In the genomic region with DNA sequence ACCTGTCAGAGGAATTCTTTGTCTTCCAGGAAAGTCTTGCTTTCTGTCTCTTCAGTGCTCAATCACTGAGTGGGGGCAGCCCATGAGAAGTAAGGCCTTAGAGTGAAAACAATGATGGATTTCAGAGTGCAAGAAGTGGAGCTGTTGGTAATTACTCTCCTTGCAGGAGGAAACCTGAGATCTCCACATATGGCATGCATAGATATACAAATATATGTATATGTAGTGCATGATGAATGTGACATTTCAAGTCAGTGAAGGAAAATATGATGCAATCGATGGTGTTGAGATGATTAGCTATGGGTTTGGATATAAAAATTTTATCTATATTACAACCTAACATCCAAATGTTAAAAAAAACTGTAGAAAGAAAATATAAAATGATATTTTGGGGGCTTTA, we compare ENCODE assay signal across 15 cellular contexts. TPM values are rescaled to one million over a fixed set of nuclear protein-coding genes. Genes with fewer than 3 reads are reported as not detected.
DNase-seq lines count a peak whose midpoint lies in the region; ATAC-seq, FAIRE-seq and TF ChIP-seq lines count a peak whose summit lies in the region.
"Had no signal": no experiment of that assay in that cellular context is flagged by ENCODE, and none has a peak within 500 bp of the region (broad histone marks: within the 10 kb centered on the region; RNA-seq: fewer than 3 reads in every experiment).

No MANE protein-coding gene starts in this region.

- H3K36me3 Mint-ChIP-seq in CD8-positive, alpha-beta T cell = peaks cover 3% of the 10 kb centered on the region

- no peak overlapping the region for H3K56ac ChIP-seq in IMR-90 (ENCODE audit: extremely low read depth, insufficient read depth, low read length)

- dilution Hi-C loops in IMR-90 (cut with HindIII; ENCODE audit: low sequenced_read_pairs, unreplicated experiment) = no loop called here

- H3K4me3 ChIP-seq in IMR-90 (ENCODE audit: insufficient read depth, low read depth, low read length) (no peak overlapping the region), K562 (no peak overlapping the region)
- no peak overlapping the region for H3K4me3 ChIP-seq in CD8-positive, alpha-beta T cell (ENCODE audit: low read depth, low read length)
- H3K4me3 ChIP-seq: BLaER1, HAP-1 had no signal

- ATAC-seq in IMR-90 (ENCODE audit: low read depth) (no peak), K562 (peak; percentile 81)
- ATAC-seq in CD8-positive, alpha-beta T cell = no peak
- no peak for ATAC-seq in activated CD4-positive, CD25-positive, alpha-beta regulatory T cell treated with anti-CD3 and anti-CD28 coated beads, Interleukin-2, amount 50 U/mL, for 24 hours

- H2BK20ac ChIP-seq in IMR-90 (ENCODE audit: low read depth, low read length) = no peak overlapping the region

- CTCF ChIA-PET in IMR-90 (lab: Yijun Ruan, JAX) = no interaction called here
- CTCF ChIA-PET in K562 (lab: Yijun Ruan, JAX; ENCODE audit: low intra/inter-chr PET ratio) = no interaction called here
- CTCF ChIA-PET in CD8-positive, alpha-beta T cell (lab: Charles Lee) = interaction anchor here (0.7 kb wide), 1 partner anchor 11 kb away, joined by 3 read pairs; no protein-coding TSS in a partner anchor

- H3K4me2 ChIP-seq in IMR-90 (ENCODE audit: low read depth, low read length) = no peak overlapping the region
- H3K4me2 ChIP-seq in K562 (ENCODE audit: insufficient read depth, low read length) = no peak overlapping the region
- H3K4me2 ChIP-seq: BLaER1 had no signal

- H4K91ac ChIP-seq in IMR-90 (ENCODE audit: insufficient read depth, low read depth, low read length) = no peak overlapping the region

- H3K27me3 ChIP-seq in IMR-90 (ENCODE audit: control insufficient read depth, insufficient read depth, low read length) (no peaks in the 10 kb centered on the region), K562 (ENCODE audit: control insufficient read depth in 2 of 2, insufficient read depth in 2 of 2, low read length in 2 of 2) (no peaks in the 10 kb centered on the region)
- peaks cover under 1% of the 10 kb centered on the region for H3K27me3 ChIP-seq in CD8-positive, alpha-beta T cell (ENCODE audit: insufficient read depth, low read length)
- H3K27me3 ChIP-seq: BLaER1 had no signal

- H2BK15ac ChIP-seq in IMR-90 (ENCODE audit: low read depth, low read length) = no peak overlapping the region

- no peak overlapping the region for H3K4ac ChIP-seq in IMR-90 (ENCODE audit: low read depth, low read length)

- no peak overlapping the region for H2BK120ac ChIP-seq in IMR-90 (ENCODE audit: low read depth, low read length)

- no peak overlapping the region for H3K23ac ChIP-seq in IMR-90 (ENCODE audit: low read depth, low read length)

- H4K8ac ChIP-seq in IMR-90 (ENCODE audit: low read depth in 2 of 2, low read length in 2 of 2) = no peak overlapping the region

- H3K18ac ChIP-seq in IMR-90 (ENCODE audit: low read depth, low read length) = no peak overlapping the region

- no peaks in the 10 kb centered on the region for H3K4me1 Mint-ChIP-seq in CD8-positive, alpha-beta T cell (ENCODE audit: low read depth)

- H3K4me3 Mint-ChIP-seq in CD8-positive, alpha-beta T cell = no peak overlapping the region

- TF ChIP-seq RAD21 in IMR-90 (IDR thresholded peaks at IDR 0.05; ENCODE audit: low read length) (no peak), K562 (CRISPR knock-in tag; conservative IDR thresholded peaks at IDR 0.05 in 1 of 2, IDR thresholded peaks at IDR 0.05 in 1 of 2) (0 out of 4 replicates have a peak, but pooled peaks of 1 of the 2 experiments have one; percentile 2)

- H4K5ac ChIP-seq in IMR-90 (ENCODE audit: low read depth, low read length) = no peak overlapping the region

- no TSS peak for BruUV-seq in IMR-90 (replicated peaks; lab: Mats Ljungman, UMichigan)
- no TSS peak for BruUV-seq in K562 (replicated peaks; lab: Mats Ljungman, UMichigan)

- peak; percentile 27 for DNase-seq in DMS 273 treated with DMSO at 0.1 percent for 48 hours (lab: John Stamatoyannopoulos, UW)
- DNase-seq in IMR-90 = no peak
- DNase-seq in NCI-H526 (lab: John Stamatoyannopoulos, UW) = peak; percentile 40 to 67
- DNase-seq in K562 (ENCODE audit: extremely low read depth in 1 of 4, low spot score in 3 of 4) = peak in 1 of 4 experiments; percentile 18
- no peak for DNase-seq in AG08396 (ENCODE audit: low spot score)
- no peak for DNase-seq in CD8-positive, alpha-beta T cell
- DNase-seq: AML-193, DND-41, GDM1, GOT3, KBM-7 had no signal

- H3K36me3 ChIP-seq in IMR-90 (ENCODE audit: control insufficient read depth, insufficient read depth, low read length) = no peaks in the 10 kb centered on the region
- H3K36me3 ChIP-seq in K562 (ENCODE audit: control insufficient read depth, insufficient read depth, low read length) = no peaks in the 10 kb centered on the region
- H3K36me3 ChIP-seq in CD8-positive, alpha-beta T cell (ENCODE audit: insufficient read depth, low read length) = no peaks in the 10 kb centered on the region
- H3K36me3 ChIP-seq: HAP-1 had no signal

- in situ Hi-C loops in IMR-90 (cut with MboI; ENCODE audit: low sequenced_read_pairs) = no loop called here
- in situ Hi-C loops in K562 (cut with MboI) = no loop called here

- no peaks in the 10 kb centered on the region for H3K9me3 ChIP-seq in IMR-90 (ENCODE audit: control insufficient read depth, insufficient read depth, low read length)
- H3K9me3 ChIP-seq in K562 (replicated peaks; ENCODE audit: control insufficient read depth, insufficient read depth, low read depth, low read length) = no peaks in the 10 kb centered on the region
- no peaks in the 10 kb centered on the region for H3K9me3 ChIP-seq in CD8-positive, alpha-beta T cell (ENCODE audit: low read length)
- H3K9me3 ChIP-seq: HAP-1 had no signal

- H3K27ac ChIP-seq in IMR-90 (ENCODE audit: insufficient read depth, low read length) (no peak overlapping the region), K562 (ENCODE audit: extremely low read depth, low read depth, low read length) (no peak overlapping the region)
- no peak overlapping the region for H3K27ac ChIP-seq in CD8-positive, alpha-beta T cell (ENCODE audit: low read depth, low read length)
- H3K27ac ChIP-seq: BLaER1 had no signal

- no peaks in the 10 kb centered on the region for H3K9me3 Mint-ChIP-seq in CD8-positive, alpha-beta T cell

- TF ChIP-seq CTCF in IMR-90 (conservative IDR thresholded peaks at IDR 0.05; ENCODE audit: low read depth, low read length) (no peak), K562 (IDR thresholded peaks at IDR 0.05 in 2 of 3, conservative IDR thresholded peaks at IDR 0.05 in 1 of 3; ENCODE audit: insufficient read depth in 2 of 3, low read depth in 1 of 3, low read length in 3 of 3) (no peak)
- TF ChIP-seq CTCF in CD8-positive, alpha-beta T cell (IDR thresholded peaks at IDR 0.05) = no peak

- H2AFZ ChIP-seq in IMR-90 (replicated peaks; ENCODE audit: low read length, poor library complexity) (no peak overlapping the region), K562 (ENCODE audit: low read depth, low read length) (peak overlapping the region; percentile 8; the same call in 1 of the 2 replicates)

- no peaks in the 10 kb centered on the region for H3K79me2 ChIP-seq in K562 (ENCODE audit: control insufficient read depth, insufficient read depth, low read length)

- peaks cover 5% of the 10 kb centered on the region for H3K4me1 ChIP-seq in IMR-90 (ENCODE audit: control insufficient read depth, insufficient read depth, low read length)
- peaks cover 0 to 4% of the 10 kb centered on the region in 2 experiments; a peak in 1 of 5 replicates for H3K4me1 ChIP-seq in K562 (replicated peaks in 1 of 2; ENCODE audit: control insufficient read depth in 2 of 2, insufficient read depth in 2 of 2, low read length in 2 of 2)
- H3K4me1 ChIP-seq in CD8-positive, alpha-beta T cell (ENCODE audit: insufficient read depth, low read length) = no peaks in the 10 kb centered on the region
- H3K4me1 ChIP-seq: BLaER1, HAP-1 had no signal

- no peak overlapping the region for H2AK9ac ChIP-seq in IMR-90 (replicated peaks; ENCODE audit: low read depth, low read length, poor library complexity)

- peak; percentile 49 for FAIRE-seq in K562 (lab: Jason Lieb, UNC)
- FAIRE-seq: GM12892 had no signal

- intact Hi-C loops in IMR-90 (cut with micrococcal nuclease) (no loop called here), K562 (cut with micrococcal nuclease) (no loop called here)
- intact Hi-C loops in CD8-positive, alpha-beta T cell (cut with DNase I, micrococcal nuclease) = no loop called here

- POLR2A ChIA-PET in IMR-90 (lab: Charles Lee; ENCODE audit: unreplicated experiment) = no interaction called here
- POLR2A ChIA-PET in K562 (lab: Yijun Ruan, JAX) = interaction anchor here (1.2 kb wide), 1 partner anchor 45 kb away, joined by 3 read pairs; a partner anchor contains a TSS
- POLR2A ChIA-PET in CD8-positive, alpha-beta T cell (lab: Charles Lee) = no interaction called here

- no peak overlapping the region for H2AK5ac ChIP-seq in IMR-90 (ENCODE audit: low read depth, low read length)

- no peak overlapping the region for H3K14ac ChIP-seq in IMR-90 (replicated peaks; ENCODE audit: low read depth, low read length)

- no peaks in the 10 kb centered on the region for H3K27me3 Mint-ChIP-seq in CD8-positive, alpha-beta T cell (ENCODE audit: low read depth)

- H4K20me1 ChIP-seq in IMR-90 (ENCODE audit: insufficient read depth, low read length) = no peaks in the 10 kb centered on the region
- no peaks in the 10 kb centered on the region for H4K20me1 ChIP-seq in K562 (replicated peaks; ENCODE audit: control insufficient read depth, insufficient read depth, low read length)
- H4K20me1 ChIP-seq: BLaER1 had no signal

- TF ChIP-seq POLR2A in IMR-90 (IDR thresholded peaks at IDR 0.05; ENCODE audit: low read depth, low read length) (no peak), K562 (conservative IDR thresholded peaks at IDR 0.05) (no peak)

- H3K9me1 ChIP-seq in IMR-90 (ENCODE audit: insufficient read depth, low read length) = no peaks in the 10 kb centered on the region
- H3K9me1 ChIP-seq in K562 (ENCODE audit: control insufficient read depth, insufficient read depth, low read length) = no peaks in the 10 kb centered on the region

- no CpG with 5 or more reads among the region's 1 CpG for WGBS in IMR-90 (ENCODE audit: extremely low coverage in 2 of 2, insufficient read length in 1 of 2), 2 experiments
- WGBS in K562 (ENCODE audit: insufficient coverage, low coverage, missing lambda C conversion rate) = 0% methylated on average over 1 of the region's 1 CpG

- H3K27ac Mint-ChIP-seq in CD8-positive, alpha-beta T cell = no peak overlapping the region

- no peaks in the 10 kb centered on the region for H3K79me1 ChIP-seq in IMR-90 (ENCODE audit: low read depth in 1 of 2, low read length in 2 of 2)

- H2BK5ac ChIP-seq in IMR-90 (ENCODE audit: low read depth, low read length, poor library complexity, severe bottlenecking) = no peak overlapping the region

- 0 out of 2 replicates have a peak, but pooled peaks have one; percentile 13 for TF ChIP-seq EP300 in K562 (IDR thresholded peaks at IDR 0.05; ENCODE audit: low read length)

- H3K9ac ChIP-seq in IMR-90 (ENCODE audit: low read depth, low read length) (no peak overlapping the region), K562 (ENCODE audit: insufficient read depth in 1 of 2, low read depth in 2 of 2, low read length in 2 of 2) (no peak overlapping the region)
- H3K9ac ChIP-seq: BLaER1 had no signal

RNA-seq across cellular contexts. Expression of a gene that starts 29.1 kb away (rescaled TPM):
- 55.9 and 71.1 TPM in 2 replicates for total RNA-seq in IMR-90 (2012; rRNA removed)
- 45.3 and 45.5 TPM in 2 replicates for polyA plus RNA-seq in IMR-90 (2012; rRNA removed)
- polyA plus RNA-seq in IMR-90 (2012; cell fraction: cytosol; rRNA removed) = 34.1 and 68.2 TPM in 2 replicates
- 13.4 and 55.4 TPM in 2 replicates for polyA plus RNA-seq in IMR-90 (2012; cell fraction: nucleus; rRNA removed; ENCODE audit: low replicate concordance)
- 13.3 and 20.3 TPM in 2 replicates for total RNA-seq in K562 (2011; cell fraction: chromatin; rRNA removed; ENCODE audit: low replicate concordance)
- total RNA-seq in K562 (2011; cell fraction: nucleolus; rRNA removed) = 6.3 and 7.0 TPM in 2 replicates
- 14.1 and 20.8 TPM in 2 replicates for total RNA-seq in K562 (2011; cell fraction: nucleoplasm; rRNA removed)
- total RNA-seq in K562 (2014; rRNA removed) = 25.8 and 28.7 TPM in 2 replicates
- total RNA-seq in K562 (2014; rRNA removed; fragmentation: Illumina TruSeq; extraction: Trizol) = 22.0 and 24.3 TPM in 2 replicates
- total RNA-seq in K562 (2015; rRNA removed; fragmentation: Illumina TruSeq; extraction: Trizol) = 24.0 and 24.6 TPM in 2 replicates
- total RNA-seq in K562 (2021) = 22.1 and 22.3 TPM in 2 replicates
- polyA plus RNA-seq in K562 (2011; rRNA removed) = 12.4 and 16.0 TPM in 2 replicates
- polyA plus RNA-seq in K562 (2011; cell fraction: cytosol; rRNA removed) = 8.6 and 9.9 TPM in 2 replicates
- polyA plus RNA-seq in K562 (2011; cell fraction: nucleus; rRNA removed) = 8.3 and 8.9 TPM in 2 replicates
- polyA plus RNA-seq in K562 (2012) = 15.4 and 16.9 TPM in 2 replicates
- 20.6 and 26.6 TPM in 2 replicates for polyA plus RNA-seq in K562 (2014; fragmentation: Illumina TruSeq; extraction: Trizol)
- polyA plus RNA-seq in K562 (2014; fragmentation: Nextera tagmentation; extraction: Ambion mirVana) = 1 to 10 TPM; 9.4 to 9.6 TPM
- 22.8 and 27.3 TPM in 2 replicates for polyA plus RNA-seq in K562 (2014; rRNA removed)
- 16.3 TPM in 2 replicates for polyA minus RNA-seq in K562 (2011; rRNA and poly(A)+ RNA removed)
- polyA minus RNA-seq in K562 (2011; cell fraction: cytosol; rRNA and poly(A)+ RNA removed) = 5.7 and 10.7 TPM in 2 replicates
- 3.8 and 5.8 TPM in 2 replicates for polyA minus RNA-seq in K562 (2011; cell fraction: nucleus; rRNA and poly(A)+ RNA removed)
- 10 to 100 TPM; 10.2 to 10.8 TPM for total RNA-seq in CD8-positive, alpha-beta T cell

RNA-seq across cellular contexts. Expression of a gene that starts 45.1 kb away (rescaled TPM):
- total RNA-seq in IMR-90 (2012; rRNA removed) (43.9 and 53.3 TPM in 2 replicates), K562 (2014; rRNA removed) (39.8 and 42.0 TPM in 2 replicates), K562 (2014; rRNA removed; fragmentation: Illumina TruSeq; extraction: Trizol) (50.1 and 58.1 TPM in 2 replicates), K562 (2015; rRNA removed; fragmentation: Illumina TruSeq; extraction: Trizol) (47.1 and 49.2 TPM in 2 replicates), K562 (2021) (43.1 and 44.6 TPM in 2 replicates)
- polyA plus RNA-seq in IMR-90 (2012; rRNA removed) (14.5 and 16.2 TPM in 2 replicates), K562 (2011; rRNA removed) (42.2 and 57.9 TPM in 2 replicates), K562 (2014; fragmentation: Illumina TruSeq; extraction: Trizol) (43.9 and 47.9 TPM in 2 replicates), K562 (2014; fragmentation: Nextera tagmentation; extraction: Ambion mirVana) (10 to 100 TPM; 27.8 to 60.0 TPM), K562 (2014; rRNA removed) (32.9 and 38.9 TPM in 2 replicates)
- polyA plus RNA-seq in IMR-90 (2012; cell fraction: cytosol; rRNA removed) = 3.5 and 6.1 TPM in 2 replicates
- polyA plus RNA-seq in IMR-90 (2012; cell fraction: nucleus; rRNA removed; ENCODE audit: low replicate concordance) = 5.7 and 23.7 TPM in 2 replicates
- 43.4 and 116 TPM in 2 replicates for total RNA-seq in K562 (2011; cell fraction: chromatin; rRNA removed; ENCODE audit: low replicate concordance)
- 20.5 and 26.8 TPM in 2 replicates for total RNA-seq in K562 (2011; cell fraction: nucleolus; rRNA removed)
- total RNA-seq in K562 (2011; cell fraction: nucleoplasm; rRNA removed) = 44.4 and 51.5 TPM in 2 replicates
- polyA plus RNA-seq in K562 (2011; cell fraction: cytosol; rRNA removed) = 17.5 and 26.6 TPM in 2 replicates
- polyA plus RNA-seq in K562 (2011; cell fraction: nucleus; rRNA removed) = 32.0 and 41.7 TPM in 2 replicates
- polyA plus RNA-seq in K562 (2012) = 27.1 and 27.9 TPM in 2 replicates
- 93.3 and 99.5 TPM in 2 replicates for polyA minus RNA-seq in K562 (2011; rRNA and poly(A)+ RNA removed)
- 17.8 and 27.5 TPM in 2 replicates for polyA minus RNA-seq in K562 (2011; cell fraction: cytosol; rRNA and poly(A)+ RNA removed)
- 40.7 and 59.4 TPM in 2 replicates for polyA minus RNA-seq in K562 (2011; cell fraction: nucleus; rRNA and poly(A)+ RNA removed)
- total RNA-seq in CD8-positive, alpha-beta T cell = 1 to 10 TPM; 9.5 to 9.8 TPM

Comparison
In these comparisons a context has a peak if more than half of its experiments do, and no peak if none do; other contexts are left out.
1. DNase-seq: peak in DMS 273 treated with DMSO at 0.1 percent for 48 hours (single experiment) and NCI-H526 (2 of 2); none in IMR-90 (single experiment), AG08396 (single experiment) and CD8-positive, alpha-beta T cell (0 of 7).